Comparison of ENCODE assay signal across 12 cellular contexts in the genomic region with DNA sequence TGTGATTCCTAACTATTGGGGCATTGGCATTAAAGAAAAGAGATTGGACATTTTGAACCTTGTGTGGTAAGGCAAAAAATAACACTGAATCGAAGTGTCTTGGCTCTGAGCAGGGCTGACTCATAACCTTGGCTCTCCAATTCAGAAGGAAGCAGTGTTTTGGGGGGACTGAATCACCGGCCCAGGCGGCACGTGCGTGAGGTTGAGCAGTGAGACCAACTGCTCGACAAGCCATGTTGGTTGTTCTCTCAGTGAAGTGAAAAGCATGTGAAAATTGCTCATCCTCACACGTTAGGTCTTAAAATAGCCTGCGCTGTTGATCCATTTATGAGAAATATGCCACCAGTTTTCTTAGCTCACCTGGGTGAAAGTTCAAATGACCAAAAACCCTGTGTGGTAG.
DNase-seq lines count a peak whose midpoint lies in the region; ATAC-seq and TF ChIP-seq lines count a peak whose summit lies in the region.
"Had no signal": no experiment of that assay in that cellular context is flagged by ENCODE, and none has a peak within 500 bp of the region (broad histone marks: within the 10 kb centered on the region; RNA-seq: fewer than 3 reads in every experiment).

No MANE protein-coding gene starts in this region.

- no peak overlapping the region for H3K4me3 ChIP-seq in SJSA1
- no peak overlapping the region for H3K4me3 ChIP-seq in foreskin fibroblast (ENCODE audit: low read depth in 1 of 2, low read length in 2 of 2)
- no peak overlapping the region for H3K4me3 ChIP-seq in aorta (ENCODE audit: low read length in 2 of 2)
- H3K4me3 ChIP-seq: GM23338, tibial artery had no signal

- H3K9me3 ChIP-seq in SJSA1 (replicated peaks): no peaks in the 10 kb centered on the region
- H3K9me3 ChIP-seq in aorta (ENCODE audit: control insufficient read depth, low read length): no peaks in the 10 kb centered on the region
- H3K9me3 ChIP-seq: tibial artery had no signal

- no peaks in the 10 kb centered on the region for H3K36me3 Mint-ChIP-seq in T-cell

- TF ChIP-seq CTCF in foreskin fibroblast (IDR thresholded peaks at IDR 0.05; ENCODE audit: low read depth, low read length): no peak

- H3K36me3 ChIP-seq in SJSA1 (no peaks in the 10 kb centered on the region), aorta (ENCODE audit: control insufficient read depth in 1 of 2, insufficient read depth in 2 of 2, low read length in 1 of 2) (no peaks in the 10 kb centered on the region)
- H3K36me3 ChIP-seq: tibial artery had no signal

- POLR2A ChIA-PET in T-cell (lab: Charles Lee): no interaction called here

- H3K4me1 ChIP-seq in SJSA1 (replicated peaks): peaks cover 52% of the 10 kb centered on the region
- peaks cover 0 to 2% of the 10 kb centered on the region in 2 donors for H3K4me1 ChIP-seq in aorta (ENCODE audit: control insufficient read depth in 1 of 2, insufficient read depth in 2 of 2, low read length in 2 of 2)
- H3K4me1 ChIP-seq: tibial artery had no signal

- no peak overlapping the region for H3K4me3 Mint-ChIP-seq in T-cell
- H3K4me3 Mint-ChIP-seq: GM23338 had no signal

- CTCF ChIA-PET in T-cell (lab: Charles Lee): no interaction called here

- H3K9me3 Mint-ChIP-seq in T-cell: no peaks in the 10 kb centered on the region
- H3K9me3 Mint-ChIP-seq: GM23338 had no signal

- H3K27ac ChIP-seq in SJSA1 (peak overlapping the region; percentile 86), aorta (ENCODE audit: low read depth in 1 of 2, low read length in 2 of 2) (no peak overlapping the region)
- H3K27ac ChIP-seq: tibial artery had no signal

- H3K27me3 ChIP-seq in SJSA1 (replicated peaks): no peaks in the 10 kb centered on the region
- no peaks in the 10 kb centered on the region for H3K27me3 ChIP-seq in aorta (ENCODE audit: control insufficient read depth in 1 of 2, insufficient read depth in 2 of 2, low read length in 1 of 2)
- H3K27me3 ChIP-seq: tibial artery had no signal

- H3K27me3 Mint-ChIP-seq in T-cell: peaks cover 5 to 10% of the 10 kb centered on the region in 2 donors

- H3K4me1 Mint-ChIP-seq in T-cell: peaks cover 18 to 28% (median 27%) of the 10 kb centered on the region in 3 donors

- ATAC-seq in aorta (ENCODE audit: low FRiP score) (no peak), HG02981 (IDR thresholded peaks at IDR 0.05; ENCODE audit: unreplicated experiment) (no peak), GM18520 (IDR thresholded peaks at IDR 0.05; ENCODE audit: unreplicated experiment) (no peak), T-cell (replicated peaks in 1 of 4) (no peak)
- ATAC-seq: GM23338 had no signal

- intact Hi-C loops in aorta (cut with DNase I): no loop called here

- 23 to 26% methylated on average over 8 of the region's 8 CpGs for WGBS in aorta, 2 donors

- DNase-seq in stimulated activated CD4-positive, alpha-beta T cell treated with anti-CD3 and anti-CD28 coated beads, Interleukin-1b, Interleukin-23, amount 100 ng/mL, for 48 hours: peak; percentile 51
- no peak for DNase-seq in stimulated activated CD4-positive, alpha-beta T cell treated with anti-CD3 and anti-CD28 coated beads, Interleukin-4, amount 100 ng/mL, for 1 hour
- peak; percentile 78 to 91 for DNase-seq in SJSA1 (ENCODE audit: low read depth in 1 of 2, low spot score in 2 of 2)
- DNase-seq in foreskin fibroblast: peak; percentile 19 to 52
- DNase-seq in aorta: peak; percentile 50 to 78
- no peak for DNase-seq in T-cell
- DNase-seq: effector CD8-positive, alpha-beta T cell; NCI-H1930; tibial artery had no signal

- H3K27ac Mint-ChIP-seq in T-cell: no peak overlapping the region
- H3K27ac Mint-ChIP-seq: GM23338 had no signal

Comparison
In these comparisons a context has a peak if more than half of its experiments do, and no peak if none do; other contexts are left out.
1. DNase-seq: peak in stimulated activated CD4-positive, alpha-beta T cell treated with anti-CD3 and anti-CD28 coated beads, Interleukin-1b, Interleukin-23, amount 100 ng/mL, for 48 hours (single experiment), SJSA1 (2 of 2), foreskin fibroblast (2 of 2) and aorta (2 of 2); none in stimulated activated CD4-positive, alpha-beta T cell treated with anti-CD3 and anti-CD28 coated beads, Interleukin-4, amount 100 ng/mL, for 1 hour (single experiment) and T-cell (0 of 34).